ENCODE assay signal across 19 cellular contexts in genomic region chr21:15793547-15794235, GRCh38.
"Had no signal": no experiment of that assay in that cellular context is flagged by ENCODE, and none has a peak within 500 bp of the region (broad histone marks: within the 10 kb centered on the region; RNA-seq: fewer than 3 reads in every experiment).

No MANE protein-coding gene starts in this region.

- H3K27ac Mint-ChIP-seq: activated CD4-positive, alpha-beta T cell treated with anti-CD3 and anti-CD28 coated beads, Interleukin-2, amount 10 ng/mL, durations not matched to agents 24 days and 14 days; activated naive CD4-positive, alpha-beta T cell treated with anti-CD3 and anti-CD28 coated beads, Interleukin-2, amount 50 U/mL, for 72 hours; activated T-helper 1 cell treated with anti-CD3 and anti-CD28 coated beads, Interleukin-12 subunit alpha, Interleukin-12 subunit beta, Interleukin-2, Interleukin-4 antibody, amounts not matched to agents 30 ng/mL and 10 ng/mL and 1 ng/mL, durations not matched to agents 14 hours and 24 hours and 36 hours; immature natural killer cell; progenitor cell of endocrine pancreas had no signal

- H3K27ac ChIP-seq: esophagus squamous epithelium, right atrium auricular region, transverse colon, vagina had no signal

- H3K4me3 Mint-ChIP-seq: activated CD4-positive, alpha-beta T cell treated with anti-CD3 and anti-CD28 coated beads, Interleukin-2, amount 10 ng/mL, durations not matched to agents 24 days and 14 days; activated T-helper 1 cell treated with anti-CD3 and anti-CD28 coated beads, Interleukin-12 subunit alpha, Interleukin-12 subunit beta, Interleukin-2, Interleukin-4 antibody, amounts not matched to agents 30 ng/mL and 10 ng/mL and 1 ng/mL, durations not matched to agents 14 hours and 24 hours and 36 hours; effector memory CD8-positive, alpha-beta T cell; immature natural killer cell; memory B cell had no signal

- H3K9me3 ChIP-seq: esophagus squamous epithelium, right atrium auricular region, transverse colon, vagina had no signal

- H3K36me3 ChIP-seq: esophagus squamous epithelium, right atrium auricular region, transverse colon, vagina had no signal

- H3K4me1 ChIP-seq: esophagus squamous epithelium, right atrium auricular region had no signal

- FAIRE-seq: bronchial epithelial cell had no signal

- DNase-seq: activated CD4-positive, alpha-beta T cell treated with anti-CD3 and anti-CD28 coated beads, Interleukin-2, amount 10 ng/mL, durations not matched to agents 24 days and 14 days; activated CD8-positive, alpha-beta memory T cell treated with anti-CD3 and anti-CD28 coated beads for 24 hours; activated gamma-delta T cell treated with Interleukin-2 at 50 U/mL for 16 hours; effector memory CD8-positive, alpha-beta T cell; esophagus squamous epithelium; immature natural killer cell; left ventricle myocardium superior; occipital lobe; stimulated activated CD4-positive, alpha-beta T cell treated with anti-CD3 and anti-CD28 coated beads, Interleukin-2, amount 100 ng/mL, for 24 hours; stimulated activated naive CD8-positive, alpha-beta T cell treated with anti-CD3 and anti-CD28 coated beads, Interleukin-15, Interleukin-2, amounts not matched to agents 100 U/mL and 50 U/mL, for 24 hours; T1000; transverse colon had no signal

- ATAC-seq: left ventricle myocardium superior; stimulated activated naive CD8-positive, alpha-beta T cell treated with anti-CD3 and anti-CD28 coated beads, Interleukin-15, Interleukin-2, amounts not matched to agents 100 U/mL and 50 U/mL, for 24 hours had no signal

- H3K27me3 Mint-ChIP-seq: activated CD4-positive, alpha-beta T cell treated with anti-CD3 and anti-CD28 coated beads, Interleukin-2, amount 10 ng/mL, durations not matched to agents 24 days and 14 days; effector memory CD8-positive, alpha-beta T cell; memory B cell; progenitor cell of endocrine pancreas had no signal

- H3K4me3 ChIP-seq: esophagus squamous epithelium, right atrium auricular region, transverse colon, vagina had no signal

- H3K9me3 Mint-ChIP-seq: activated CD4-positive, alpha-beta T cell treated with anti-CD3 and anti-CD28 coated beads, Interleukin-2, amount 10 ng/mL, durations not matched to agents 24 days and 14 days; activated naive CD4-positive, alpha-beta T cell treated with anti-CD3 and anti-CD28 coated beads, Interleukin-2, amount 50 U/mL, for 72 hours; activated T-helper 1 cell treated with anti-CD3 and anti-CD28 coated beads, Interleukin-12 subunit alpha, Interleukin-12 subunit beta, Interleukin-2, Interleukin-4 antibody, amounts not matched to agents 30 ng/mL and 10 ng/mL and 1 ng/mL, durations not matched to agents 14 hours and 24 hours and 36 hours; effector memory CD8-positive, alpha-beta T cell; immature natural killer cell; memory B cell had no signal

- H3K27me3 ChIP-seq: esophagus squamous epithelium, right atrium auricular region, transverse colon, vagina had no signal
